ENCODE assay signal across 8 cellular contexts in genomic region chr4:173014113-173014558, GRCh38.
DNase-seq lines count a peak whose midpoint lies in the region; ATAC-seq and TF ChIP-seq lines count a peak whose summit lies in the region.
"Had no signal": no experiment of that assay in that cellular context is flagged by ENCODE, and none has a peak within 500 bp of the region (broad histone marks: within the 10 kb centered on the region; RNA-seq: fewer than 3 reads in every experiment).

No MANE protein-coding gene starts in this region.

- H3K9ac ChIP-seq in parathyroid adenoma, result no peak overlapping the region

- POLR2A ChIA-PET in PC-9 (lab: Charles Lee; ENCODE audit: unreplicated experiment), result interaction anchor here (0.6 to 0.7 kb wide), 2 partner anchors 288 to 296 kb away, joined by 3 to 8 read pairs; no protein-coding TSS in a partner anchor

- H3K27ac ChIP-seq in PC-9 (no peak overlapping the region), parathyroid adenoma (no peak overlapping the region)
- H3K27ac ChIP-seq: adrenal gland had no signal

- no peak overlapping the region for H3K4me3 Mint-ChIP-seq in activated naive CD8-positive, alpha-beta T cell treated with anti-CD3 and anti-CD28 coated beads, Interleukin-2, amount 50 U/mL, for 24 hours

- H3K79me2 ChIP-seq in PC-9 (ENCODE audit: low read depth) (no peaks in the 10 kb centered on the region), parathyroid adenoma (no peaks in the 10 kb centered on the region)

- peaks cover 11% of the 10 kb centered on the region for H3K4me1 ChIP-seq in PC-9 (replicated peaks; ENCODE audit: insufficient read depth)
- no peaks in the 10 kb centered on the region for H3K4me1 ChIP-seq in parathyroid adenoma

- H3K9me3 ChIP-seq in PC-9 (ENCODE audit: insufficient read depth, low read depth) (no peaks in the 10 kb centered on the region), parathyroid adenoma (ENCODE audit: control insufficient read depth, low read length) (no peaks in the 10 kb centered on the region)
- H3K9me3 ChIP-seq: adrenal gland had no signal

- H3K27ac Mint-ChIP-seq in activated naive CD8-positive, alpha-beta T cell treated with anti-CD3 and anti-CD28 coated beads, Interleukin-2, amount 50 U/mL, for 24 hours, result no peak overlapping the region

- no peaks in the 10 kb centered on the region for H4K20me1 ChIP-seq in PC-9 (ENCODE audit: insufficient read depth)

- no peaks in the 10 kb centered on the region for H3K27me3 ChIP-seq in PC-9 (ENCODE audit: insufficient read depth, low read depth)
- H3K27me3 ChIP-seq in parathyroid adenoma (ENCODE audit: control insufficient read depth, insufficient read depth, low read length), result no peaks in the 10 kb centered on the region
- H3K27me3 ChIP-seq: adrenal gland had no signal

- TF ChIP-seq CTCF in PC-9 (conservative IDR thresholded peaks at IDR 0.05), result no peak
- TF ChIP-seq CTCF in parathyroid adenoma (IDR thresholded peaks at IDR 0.05), result no peak

- no peaks in the 10 kb centered on the region for H3K36me3 Mint-ChIP-seq in activated naive CD8-positive, alpha-beta T cell treated with anti-CD3 and anti-CD28 coated beads, Interleukin-2, amount 50 U/mL, for 24 hours (ENCODE audit: low read depth)

- H3K9me3 Mint-ChIP-seq in activated naive CD8-positive, alpha-beta T cell treated with anti-CD3 and anti-CD28 coated beads, Interleukin-2, amount 50 U/mL, for 24 hours, result no peaks in the 10 kb centered on the region

- H2AFZ ChIP-seq in PC-9 (no peak overlapping the region), parathyroid adenoma (peak overlapping the region; percentile 9)

- intact Hi-C loops in PC-9 (cut with micrococcal nuclease; ENCODE audit: unreplicated experiment), result loop anchor here (5.0 kb wide), 2 partner anchors 153 to 303 kb away; partner anchors contain the start of gene GALNT7

- CTCF ChIA-PET in PC-9 (lab: Charles Lee), result interaction anchor here (0.5 to 2.1 kb wide), 16 partner anchors 10 to 436 kb away, joined by 3 to 27 read pairs (median 4); partner anchors contain the start of gene GALNT7

- no peaks in the 10 kb centered on the region for H3K4me1 Mint-ChIP-seq in activated naive CD8-positive, alpha-beta T cell treated with anti-CD3 and anti-CD28 coated beads, Interleukin-2, amount 50 U/mL, for 24 hours

- H3K27me3 Mint-ChIP-seq in activated naive CD8-positive, alpha-beta T cell treated with anti-CD3 and anti-CD28 coated beads, Interleukin-2, amount 50 U/mL, for 24 hours, result no peaks in the 10 kb centered on the region

- no peaks in the 10 kb centered on the region for H3K9me2 ChIP-seq in PC-9 (ENCODE audit: insufficient read depth)

- DNase-seq in HCEC 1CT, result peak; percentile 62
- peak in 1 of 2 experiments; percentile 53 for DNase-seq in PC-9
- no peak for DNase-seq in NCI-H526 treated with DMSO at 0.1 percent for 48 hours (lab: John Stamatoyannopoulos, UW)
- DNase-seq in activated naive CD8-positive, alpha-beta T cell treated with anti-CD3 and anti-CD28 coated beads, Interleukin-2, amount 50 U/mL, for 24 hours, result no peak
- no peak for DNase-seq in COR-L47 (lab: John Stamatoyannopoulos, UW)

- no peaks in the 10 kb centered on the region for H3F3A ChIP-seq in PC-9 (ENCODE audit: insufficient read depth, low read depth)

- H3K4me3 ChIP-seq in PC-9, result no peak overlapping the region
- H3K4me3 ChIP-seq in parathyroid adenoma (ENCODE audit: low read depth, low read length), result no peak overlapping the region
- H3K4me3 ChIP-seq: adrenal gland had no signal

- peak overlapping the region; percentile 23; the same call in 1 of the 2 replicates for H3K4me2 ChIP-seq in PC-9
- no peak overlapping the region for H3K4me2 ChIP-seq in parathyroid adenoma (ENCODE audit: low read length)

- no peaks in the 10 kb centered on the region for H3K36me3 ChIP-seq in PC-9 (ENCODE audit: low read depth)
- no peaks in the 10 kb centered on the region for H3K36me3 ChIP-seq in parathyroid adenoma (ENCODE audit: control insufficient read depth, insufficient read depth, low read length)
- H3K36me3 ChIP-seq: adrenal gland had no signal

- BruUV-seq in PC-9 (replicated peaks; lab: Mats Ljungman, UMichigan), result no TSS peak

- peak; percentile 88 for ATAC-seq in esophagus mucosa
- ATAC-seq in activated naive CD8-positive, alpha-beta T cell treated with anti-CD3 and anti-CD28 coated beads, Interleukin-2, amount 50 U/mL, for 24 hours, result no peak
